In the genomic region with DNA sequence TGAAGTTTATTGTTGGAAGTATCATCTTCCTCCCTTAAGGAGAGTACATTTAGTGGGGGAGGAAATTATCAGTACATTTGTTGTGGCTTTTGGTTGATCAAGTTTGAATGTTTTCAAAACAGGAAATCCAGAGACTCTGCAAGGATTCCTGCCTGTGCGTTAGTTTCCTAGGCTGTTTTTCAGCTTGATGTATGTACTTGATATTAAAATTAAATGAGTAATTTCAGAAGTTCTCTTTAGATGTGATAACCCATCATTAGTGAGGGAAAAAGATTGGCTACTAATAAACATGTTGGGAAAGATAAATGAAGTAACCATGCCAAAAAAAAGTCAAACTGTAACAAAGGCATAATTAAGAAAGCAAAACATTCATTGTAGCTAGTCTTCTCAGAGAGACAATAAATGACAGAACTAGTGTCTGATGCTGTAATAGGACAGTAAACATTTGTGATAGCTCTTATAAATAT, we compare ENCODE assay signal across 8 cellular contexts.
DNase-seq lines count a peak whose midpoint lies in the region; ATAC-seq, FAIRE-seq and TF ChIP-seq lines count a peak whose summit lies in the region.

No MANE protein-coding gene starts in this region.

- H3K36me3 ChIP-seq in hepatocyte (replicated peaks; ENCODE audit: insufficient read depth, low read depth) (no peaks in the 10 kb centered on the region), smooth muscle cell (ENCODE audit: low read depth) (no peaks in the 10 kb centered on the region)

- H3K9me2 ChIP-seq in hepatocyte (replicated peaks; ENCODE audit: insufficient read depth), result no peaks in the 10 kb centered on the region

- H3K27ac ChIP-seq in hepatocyte (peak overlapping the region; percentile 70), smooth muscle cell (ENCODE audit: low read depth) (peak overlapping the region; percentile 53)

- FAIRE-seq in GM19239 (lab: Jason Lieb, UNC), result no peak

- H2AFZ ChIP-seq in hepatocyte (no peak overlapping the region), smooth muscle cell (ENCODE audit: low read depth) (no peak overlapping the region)

- no peak overlapping the region for H3K4me3 ChIP-seq in hepatocyte
- no peak overlapping the region for H3K4me3 ChIP-seq in smooth muscle cell

- peak overlapping the region in 2 of 4 donors; percentile 13 to 61 for H3K4me3 Mint-ChIP-seq in IgD-negative memory B cell

- peaks cover 5% of the 10 kb centered on the region for H3K36me3 Mint-ChIP-seq in IgD-negative memory B cell
- peaks cover 2 to 58% of the 10 kb centered on the region in 2 donors for H3K36me3 Mint-ChIP-seq in activated naive CD4-positive, alpha-beta T cell treated with anti-CD3 and anti-CD28 coated beads, Interleukin-2, amount 50 U/mL, for 72 hours

- peaks cover 31 to 36% (median 36%) of the 10 kb centered on the region in 3 donors for H3K4me1 Mint-ChIP-seq in IgD-negative memory B cell

- DNase-seq in activated naive CD4-positive, alpha-beta T cell treated with anti-CD3 and anti-CD28 coated beads, Interleukin-2, amount 50 U/mL, for 72 hours (ENCODE audit: low spot score in 2 of 2), result no peak
- no peak for DNase-seq in hepatocyte (ENCODE audit: low spot score)
- DNase-seq in smooth muscle cell (lab: John Stamatoyannopoulos, UW; ENCODE audit: unreplicated experiment), result no peak
- no peak for DNase-seq in NCI-H774 (lab: John Stamatoyannopoulos, UW)
- no peak for DNase-seq in activated gamma-delta T cell (lab: John Stamatoyannopoulos, UW)
- DNase-seq in GM19239 (ENCODE audit: insufficient read length, low spot score), result no peak

- H3K27me3 Mint-ChIP-seq in IgD-negative memory B cell, result no peaks in the 10 kb centered on the region

- H3K27ac Mint-ChIP-seq in IgD-negative memory B cell, result peak overlapping the region in 2 of 3 donors; percentile 63 to 92
- peak overlapping the region; percentile 32 to 95 for H3K27ac Mint-ChIP-seq in activated naive CD4-positive, alpha-beta T cell treated with anti-CD3 and anti-CD28 coated beads, Interleukin-2, amount 50 U/mL, for 72 hours

- H3K27me3 ChIP-seq in hepatocyte, result no peaks in the 10 kb centered on the region
- no peaks in the 10 kb centered on the region for H3K27me3 ChIP-seq in smooth muscle cell (ENCODE audit: low read depth)

- H3K79me2 ChIP-seq in hepatocyte, result no peaks in the 10 kb centered on the region
- no peaks in the 10 kb centered on the region for H3K79me2 ChIP-seq in smooth muscle cell (ENCODE audit: low read depth)

- H3K9me3 ChIP-seq in hepatocyte (ENCODE audit: low read depth), result no peaks in the 10 kb centered on the region
- H3K9me3 ChIP-seq in smooth muscle cell (replicated peaks; ENCODE audit: low read depth), result no peaks in the 10 kb centered on the region

- H4K20me1 ChIP-seq in hepatocyte (ENCODE audit: insufficient read depth, poor library complexity, severe bottlenecking), result no peaks in the 10 kb centered on the region
- H4K20me1 ChIP-seq in smooth muscle cell (ENCODE audit: low read depth), result no peaks in the 10 kb centered on the region

- TF ChIP-seq CTCF in hepatocyte (IDR thresholded peaks at IDR 0.05; ENCODE audit: poor library complexity) (no peak), smooth muscle cell (IDR thresholded peaks at IDR 0.05; ENCODE audit: borderline replicate concordance, insufficient read depth, poor library complexity, severe bottlenecking) (no peak)

- H3F3A ChIP-seq in smooth muscle cell (ENCODE audit: low read depth), result peaks cover 27% of the 10 kb centered on the region

- H3K4me2 ChIP-seq in hepatocyte, result peak overlapping the region; percentile 46
- H3K4me2 ChIP-seq in smooth muscle cell, result peak overlapping the region; percentile 74

- H3K9ac ChIP-seq in smooth muscle cell (ENCODE audit: low read depth), result no peak overlapping the region

- H3K4me1 ChIP-seq in hepatocyte (ENCODE audit: insufficient read depth) (peaks cover 46% of the 10 kb centered on the region), smooth muscle cell (ENCODE audit: low read depth) (peaks cover 20% of the 10 kb centered on the region)

- no peaks in the 10 kb centered on the region for H3K9me3 Mint-ChIP-seq in IgD-negative memory B cell
- no peaks in the 10 kb centered on the region for H3K9me3 Mint-ChIP-seq in activated naive CD4-positive, alpha-beta T cell treated with anti-CD3 and anti-CD28 coated beads, Interleukin-2, amount 50 U/mL, for 72 hours

- WGBS in hepatocyte (ENCODE audit: low lambda C conversion rate, missing lambda C conversion rate), result 50% methylated on average over 1 of the region's 1 CpG
- WGBS in smooth muscle cell (ENCODE audit: low lambda C conversion rate), result 23% methylated on average over 1 of the region's 1 CpG

- no peak for ATAC-seq in activated naive CD4-positive, alpha-beta T cell treated with anti-CD3 and anti-CD28 coated beads, Interleukin-2, amount 50 U/mL, for 72 hours
- ATAC-seq in HG03025 (IDR thresholded peaks at IDR 0.05; ENCODE audit: low FRiP score, unreplicated experiment), result no peak
